13 cellular contexts compared by ENCODE assay signal in the genomic region with DNA sequence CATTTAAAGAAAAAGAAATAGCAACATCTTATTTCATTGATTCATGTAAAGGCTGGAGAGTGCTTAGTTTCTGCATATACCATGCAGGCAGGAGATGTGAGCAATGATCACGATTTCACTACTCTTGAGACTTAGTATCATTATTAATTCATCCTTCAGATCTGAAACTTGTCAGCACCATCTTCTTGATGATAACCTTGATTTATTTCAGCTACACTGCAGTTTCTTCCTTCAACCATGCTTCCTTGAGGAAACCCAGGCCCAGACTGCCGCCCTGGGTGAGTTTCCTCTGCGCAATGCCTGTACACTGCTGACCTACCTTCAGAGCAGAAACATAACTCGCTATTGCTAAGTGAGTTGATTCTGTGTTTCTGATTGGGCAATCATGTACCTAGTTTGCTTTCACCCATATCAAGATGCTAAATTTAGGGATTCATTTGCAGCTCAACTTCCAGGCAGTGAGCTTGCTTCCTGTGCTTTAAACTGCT. TPM values are rescaled to one million over a fixed set of nuclear protein-coding genes. Genes with fewer than 3 reads are reported as not detected.
DNase-seq lines count a peak whose midpoint lies in the region; ATAC-seq and TF ChIP-seq lines count a peak whose summit lies in the region.
"Had no signal": no experiment of that assay in that cellular context is flagged by ENCODE, and none has a peak within 500 bp of the region (broad histone marks: within the 10 kb centered on the region; RNA-seq: fewer than 3 reads in every experiment).

No MANE protein-coding gene starts in this region.

- peaks cover 24% of the 10 kb centered on the region for H3K4me1 Mint-ChIP-seq in MCF 10A (ENCODE audit: insufficient read depth, unreplicated experiment)

- intact Hi-C loops in MCF 10A (cut with micrococcal nuclease) = no loop called here
- intact Hi-C loops in breast epithelium (cut with DNase I; ENCODE audit: low total_unique reads) = no loop called here
- intact Hi-C loops in vagina (cut with DNase I) = no loop called here

- no peak overlapping the region for H3K4me3 ChIP-seq in breast epithelium
- no peak overlapping the region for H3K4me3 ChIP-seq in vagina
- H3K4me3 ChIP-seq: colonic mucosa had no signal

- POLR2A ChIA-PET in MCF 10A (lab: Yijun Ruan, JAX) = interaction anchor here (0.7 to 12.2 kb wide), 11 partner anchors 8 to 613 kb away, joined by 3 to 271 read pairs (median 5); partner anchors contain the start of genes BCL10 and C1orf52

- BruUV-seq in MCF 10A (replicated peaks; lab: Mats Ljungman, UMichigan) = TSS peak; percentile 75

- no peak overlapping the region for H3K27ac ChIP-seq in breast epithelium
- peak overlapping the region; percentile 88 for H3K27ac ChIP-seq in epithelial cell of prostate
- H3K27ac ChIP-seq in vagina = peak overlapping the region; percentile 50
- H3K27ac ChIP-seq: colonic mucosa had no signal

- peak overlapping the region; percentile 69 for H3K27ac Mint-ChIP-seq in MCF 10A (ENCODE audit: low read depth, unreplicated experiment)
- H3K27ac Mint-ChIP-seq: activated T-helper 2 cell treated with anti-CD3 and anti-CD28 coated beads, Interferon-gamma antibody, Interleukin-2, Interleukin-4, amounts not matched to agents 10 μg/mL and 5 μg/mL and 100 μg/mL, durations not matched to agents 14 hours and 24 hours and 36 hours had no signal

- peaks cover 11% of the 10 kb centered on the region for H3K36me3 Mint-ChIP-seq in MCF 10A (ENCODE audit: insufficient read depth, unreplicated experiment)

- no peaks in the 10 kb centered on the region for H3K27me3 Mint-ChIP-seq in MCF 10A (ENCODE audit: insufficient read depth, unreplicated experiment)

- H3K36me3 ChIP-seq in breast epithelium = no peaks in the 10 kb centered on the region
- H3K36me3 ChIP-seq in vagina = no peaks in the 10 kb centered on the region
- H3K36me3 ChIP-seq: colonic mucosa had no signal

- TF ChIP-seq CTCF in MCF 10A (IDR thresholded peaks at IDR 0.05; ENCODE audit: unreplicated experiment) = no peak
- no peak for TF ChIP-seq CTCF in breast epithelium (IDR thresholded peaks at IDR 0.05)
- TF ChIP-seq CTCF in vagina (IDR thresholded peaks at IDR 0.05) = no peak

- peak; percentile 62 for ATAC-seq in HG03066 (IDR thresholded peaks at IDR 0.05; ENCODE audit: low read depth, unreplicated experiment)
- no peak for ATAC-seq in HG03108 (IDR thresholded peaks at IDR 0.05; ENCODE audit: unreplicated experiment)
- ATAC-seq: sciatic nerve had no signal

- no peaks in the 10 kb centered on the region for H3K27me3 ChIP-seq in breast epithelium
- no peaks in the 10 kb centered on the region for H3K27me3 ChIP-seq in vagina
- H3K27me3 ChIP-seq: colonic mucosa had no signal

- H3K9me3 ChIP-seq in breast epithelium (no peaks in the 10 kb centered on the region), vagina (no peaks in the 10 kb centered on the region)
- H3K9me3 ChIP-seq: colonic mucosa had no signal

- peak; percentile 48 for DNase-seq in MCF 10A (ENCODE audit: unreplicated experiment)
- no peak for DNase-seq in breast epithelium (ENCODE audit: low spot score in 2 of 2)
- peak; percentile 27 for DNase-seq in epithelial cell of prostate (ENCODE audit: low read depth, low spot score)
- DNase-seq in vagina (ENCODE audit: extremely low spot score in 2 of 2) = peak in 1 of 2 donors; percentile 44
- DNase-seq in superior temporal gyrus (ENCODE audit: extremely low spot score) = no peak
- DNase-seq in activated CD4-positive, alpha-beta T cell treated with anti-CD3 and anti-CD28 coated beads, Interleukin-2, amount 50 U/mL, for 1 hour = no peak
- DNase-seq: colonic mucosa, glutamatergic neuron, KG1 had no signal

- H3K4me1 ChIP-seq in breast epithelium = no peaks in the 10 kb centered on the region
- peaks cover 7% of the 10 kb centered on the region for H3K4me1 ChIP-seq in vagina
- H3K4me1 ChIP-seq: colonic mucosa had no signal

- CTCF ChIA-PET in MCF 10A (lab: Yijun Ruan, JAX) = interaction anchor here (0.5 to 1.4 kb wide), 5 partner anchors 10 to 389 kb away, joined by 3 to 4 read pairs (median 3); partner anchors contain the start of gene C1orf52

- H3K4me3 Mint-ChIP-seq in MCF 10A (ENCODE audit: unreplicated experiment) = peak overlapping the region; percentile 6

- TF ChIP-seq POLR2A in breast epithelium (IDR thresholded peaks at IDR 0.05) (no peak), vagina (IDR thresholded peaks at IDR 0.05) (no peak)

- no peaks in the 10 kb centered on the region for H3K9me3 Mint-ChIP-seq in MCF 10A (ENCODE audit: unreplicated experiment)
- H3K9me3 Mint-ChIP-seq: activated T-helper 2 cell treated with anti-CD3 and anti-CD28 coated beads, Interferon-gamma antibody, Interleukin-2, Interleukin-4, amounts not matched to agents 10 μg/mL and 5 μg/mL and 100 μg/mL, durations not matched to agents 14 hours and 24 hours and 36 hours had no signal

RNA-seq across cellular contexts. Expression of gene BCL10, which starts 13.5 kb away (rescaled TPM):
- total RNA-seq in MCF 10A (2022) (43.9 and 55.8 TPM in 2 replicates), breast epithelium (10 to 100 TPM; 16.5 to 23.6 (median 17.7) TPM), vagina (12.3 TPM)

RNA-seq across cellular contexts. Expression of gene C1orf52, which starts 30.4 kb away (rescaled TPM):
- total RNA-seq in MCF 10A (2022) (29.6 and 31.7 TPM in 2 replicates), breast epithelium (10 to 100 TPM; 11.6 to 21.6 (median 15.0) TPM), vagina (13.0 TPM)

Comparison
In these comparisons a context has a peak if more than half of its experiments do, and no peak if none do; other contexts are left out.
1. DNase-seq: peak in MCF 10A (single experiment) and epithelial cell of prostate (single experiment); none in breast epithelium (0 of 2), superior temporal gyrus (single experiment) and activated CD4-positive, alpha-beta T cell treated with anti-CD3 and anti-CD28 coated beads, Interleukin-2, amount 50 U/mL, for 1 hour (single experiment).
2. H3K27ac ChIP-seq: peak in epithelial cell of prostate (single experiment) and vagina (single experiment); none in breast epithelium (0 of 2).